Comparison of ENCODE assay signal across 1 cellular context in genomic region chr18:32501242-32501641, GRCh38. TPM values are rescaled to one million over a fixed set of nuclear protein-coding genes. Genes with fewer than 3 reads are reported as not detected.
"Had no signal": no experiment of that assay in that cellular context is flagged by ENCODE, and none has a peak within 500 bp of the region (broad histone marks: within the 10 kb centered on the region; RNA-seq: fewer than 3 reads in every experiment).

No MANE protein-coding gene starts in this region.

RNA-seq across cellular contexts. Expression of gene GAREM1, which starts 30.6 kb away (rescaled TPM):
- total RNA-seq: natural killer cell treated with Interleukin-12 subunit alpha and Interleukin-12 subunit beta and Interleukin-15 and Interleukin-18, amount 100 ng/mL, for 72 hours had no signal
